8 cellular contexts compared by ENCODE assay signal in genomic region chr2:182784777-182785176, GRCh38.
DNase-seq lines count a peak whose midpoint lies in the region; ATAC-seq and TF ChIP-seq lines count a peak whose summit lies in the region.

No MANE protein-coding gene starts in this region.

- no peak overlapping the region for H2AFZ ChIP-seq in osteoblast (ENCODE audit: low read length)

- intact Hi-C loops in colonic mucosa (cut with DNase I) = loop anchor here (5.0 kb wide), 1 partner anchor 193 kb away; no protein-coding TSS in a partner anchor

- no peak overlapping the region for H3K9ac ChIP-seq in colonic mucosa (ENCODE audit: low read depth in 2 of 2, low read length in 2 of 2)

- no peaks in the 10 kb centered on the region for H3K4me1 ChIP-seq in colonic mucosa
- no peaks in the 10 kb centered on the region for H3K4me1 ChIP-seq in osteoblast (ENCODE audit: insufficient read depth, low read length)

- DNase-seq in A172 (ENCODE audit: low spot score) = peak; percentile 48
- DNase-seq in NCI-H2227 (lab: John Stamatoyannopoulos, UW; ENCODE audit: unreplicated experiment) = peak; percentile 74
- no peak for DNase-seq in colonic mucosa
- DNase-seq in osteoblast (ENCODE audit: insufficient read length, low spot score, missing footprints) = no peak
- no peak for DNase-seq in effector memory CD8-positive, alpha-beta T cell

- H3K79me2 ChIP-seq in osteoblast (ENCODE audit: insufficient read depth, low read length) = no peaks in the 10 kb centered on the region

- no peaks in the 10 kb centered on the region for H3K36me3 ChIP-seq in colonic mucosa
- peaks cover 6% of the 10 kb centered on the region for H3K36me3 ChIP-seq in osteoblast (ENCODE audit: insufficient read depth, low read length)

- H3K27me3 ChIP-seq in colonic mucosa = no peaks in the 10 kb centered on the region
- no peaks in the 10 kb centered on the region for H3K27me3 ChIP-seq in osteoblast (ENCODE audit: insufficient read depth, low read length)

- no peak overlapping the region for H3K4me3 ChIP-seq in colonic mucosa
- H3K4me3 ChIP-seq in osteoblast (ENCODE audit: insufficient read depth, low read length) = no peak overlapping the region

- peak; percentile 30 for TF ChIP-seq CTCF in colonic mucosa (IDR thresholded peaks at IDR 0.05)
- peak; percentile 56 for TF ChIP-seq CTCF in osteoblast (IDR thresholded peaks at IDR 0.05; ENCODE audit: extremely low read depth, low read depth, low read length)

- no peak overlapping the region for H3K4me3 Mint-ChIP-seq in effector memory CD8-positive, alpha-beta T cell

- no peak overlapping the region for H3K27ac ChIP-seq in colonic mucosa
- no peak overlapping the region for H3K27ac ChIP-seq in osteoblast (ENCODE audit: low read depth, low read length)

- no peaks in the 10 kb centered on the region for H3K9me3 ChIP-seq in colonic mucosa
- no peaks in the 10 kb centered on the region for H3K9me3 ChIP-seq in osteoblast (ENCODE audit: low read depth, low read length)

- H3K27me3 Mint-ChIP-seq in effector memory CD8-positive, alpha-beta T cell = no peaks in the 10 kb centered on the region

- no peak overlapping the region for H3K27ac Mint-ChIP-seq in effector memory CD8-positive, alpha-beta T cell

- ATAC-seq in GM18498 (IDR thresholded peaks at IDR 0.05; ENCODE audit: unreplicated experiment) (peak; percentile 53), HG02938 (IDR thresholded peaks at IDR 0.05; ENCODE audit: unreplicated experiment) (no peak), HG02678 (IDR thresholded peaks at IDR 0.05; ENCODE audit: unreplicated experiment) (no peak)
- no peak for ATAC-seq in effector memory CD8-positive, alpha-beta T cell (replicated peaks)

- H4K20me1 ChIP-seq in osteoblast (ENCODE audit: insufficient read depth, low read length) = no peaks in the 10 kb centered on the region

- H3K4me1 Mint-ChIP-seq in effector memory CD8-positive, alpha-beta T cell (ENCODE audit: low read depth in 2 of 2) = no peaks in the 10 kb centered on the region

- H3K4me2 ChIP-seq in osteoblast (ENCODE audit: insufficient read depth, low read length) = no peak overlapping the region

- no peaks in the 10 kb centered on the region for H3K36me3 Mint-ChIP-seq in effector memory CD8-positive, alpha-beta T cell (ENCODE audit: insufficient read depth)

- no peaks in the 10 kb centered on the region for H3K9me3 Mint-ChIP-seq in effector memory CD8-positive, alpha-beta T cell

Comparison
In these comparisons a context has a peak if more than half of its experiments do, and no peak if none do; other contexts are left out.
1. DNase-seq: peak in A172 (single experiment) and NCI-H2227 (single experiment); none in colonic mucosa (single experiment), osteoblast (single experiment) and effector memory CD8-positive, alpha-beta T cell (0 of 3).